9 cellular contexts compared by ENCODE assay signal in genomic region chr4:153207561-153207960, GRCh38. TPM values are rescaled to one million over a fixed set of nuclear protein-coding genes. Genes with fewer than 3 reads are reported as not detected.
DNase-seq lines count a peak whose midpoint lies in the region; ATAC-seq, FAIRE-seq and TF ChIP-seq lines count a peak whose summit lies in the region.
"Had no signal": no experiment of that assay in that cellular context is flagged by ENCODE, and none has a peak within 500 bp of the region (broad histone marks: within the 10 kb centered on the region; RNA-seq: fewer than 3 reads in every experiment).

No MANE protein-coding gene starts in this region.

- peak; percentile 37 for DNase-seq in HFFc6
- DNase-seq in K562 (ENCODE audit: extremely low read depth in 1 of 4, low spot score in 3 of 4), result peak; percentile 42 to 46 (median 44)
- peak; percentile 52 for DNase-seq in iPS-NIHi7 (ENCODE audit: extremely low spot score)
- DNase-seq in tibial artery, result no peak
- DNase-seq: activated CD4-positive, alpha-beta T cell treated with anti-CD3 and anti-CD28 coated beads, Interleukin-2, amount 50 U/mL, for 1 hour had no signal

- no peaks in the 10 kb centered on the region for H4K20me1 ChIP-seq in K562 (replicated peaks; ENCODE audit: control insufficient read depth, insufficient read depth, low read length)

- ATAC-seq in K562 (peak; percentile 89), HG02870 (IDR thresholded peaks at IDR 0.05; ENCODE audit: unreplicated experiment) (no peak), GM21529 (IDR thresholded peaks at IDR 0.05; ENCODE audit: unreplicated experiment) (no peak), GM21526 (IDR thresholded peaks at IDR 0.05; ENCODE audit: low FRiP score, unreplicated experiment) (no peak), GM19035 (IDR thresholded peaks at IDR 0.05; ENCODE audit: unreplicated experiment) (no peak)

- H3K27ac ChIP-seq in K562 (ENCODE audit: extremely low read depth, low read depth, low read length), result no peak overlapping the region
- H3K27ac ChIP-seq in tibial artery, result no peak overlapping the region

- H3K27ac Mint-ChIP-seq in HFFc6, result no peak overlapping the region

- H3K4me1 Mint-ChIP-seq in HFFc6 (ENCODE audit: low read depth), result peaks cover 15% of the 10 kb centered on the region

- H3K9me3 ChIP-seq in K562 (replicated peaks; ENCODE audit: control insufficient read depth, insufficient read depth, low read depth, low read length), result no peaks in the 10 kb centered on the region
- no peaks in the 10 kb centered on the region for H3K9me3 ChIP-seq in tibial artery

- no peaks in the 10 kb centered on the region; the same call in 1 of the 2 replicates for H3K27me3 Mint-ChIP-seq in HFFc6 (ENCODE audit: insufficient read depth)

- H3K27me3 ChIP-seq in K562 (ENCODE audit: control insufficient read depth in 2 of 2, insufficient read depth in 2 of 2, low read length in 2 of 2), result peaks cover 5 to 30% of the 10 kb centered on the region in 2 experiments; a peak in 4 of 5 replicates
- H3K27me3 ChIP-seq in tibial artery, result no peaks in the 10 kb centered on the region

- H3K4me2 ChIP-seq in K562 (ENCODE audit: insufficient read depth, low read length), result no peak overlapping the region

- no peaks in the 10 kb centered on the region for H3K79me2 ChIP-seq in K562 (ENCODE audit: control insufficient read depth, insufficient read depth, low read length)

- TF ChIP-seq EP300 in K562 (IDR thresholded peaks at IDR 0.05; ENCODE audit: low read length), result no peak

- TF ChIP-seq RAD21 in K562 (CRISPR knock-in tag; conservative IDR thresholded peaks at IDR 0.05 in 1 of 2, IDR thresholded peaks at IDR 0.05 in 1 of 2), result peak; percentile 17 to 46; a peak in 2 of 4 replicates

- H3K9ac ChIP-seq in K562 (ENCODE audit: insufficient read depth in 1 of 2, low read depth in 2 of 2, low read length in 2 of 2), result no peak overlapping the region

- H3K4me1 ChIP-seq in K562 (replicated peaks in 1 of 2; ENCODE audit: control insufficient read depth in 2 of 2, insufficient read depth in 2 of 2, low read length in 2 of 2), result peaks cover 5% of the 10 kb centered on the region in 2 experiments
- H3K4me1 ChIP-seq in tibial artery, result peaks cover 0 to 8% (median 0%) of the 10 kb centered on the region in 4 donors

- in situ Hi-C loops in K562 (cut with MboI), result no loop called here

- H3K36me3 ChIP-seq in K562 (ENCODE audit: control insufficient read depth, insufficient read depth, low read length) (no peaks in the 10 kb centered on the region), tibial artery (no peaks in the 10 kb centered on the region)

- no peaks in the 10 kb centered on the region for H3K9me3 Mint-ChIP-seq in HFFc6

- POLR2A ChIA-PET in K562 (lab: Yijun Ruan, JAX), result interaction anchor here (0.5 kb wide), 1 partner anchor 16 kb away, joined by 3 read pairs; no protein-coding TSS in a partner anchor

- TF ChIP-seq POLR2A in K562 (conservative IDR thresholded peaks at IDR 0.05), result no peak

- H3K4me3 ChIP-seq in K562 (no peak overlapping the region), tibial artery (no peak overlapping the region)

- FAIRE-seq in K562 (lab: Jason Lieb, UNC), result peak; percentile 75

- peak; percentile 80 for TF ChIP-seq CTCF in HFFc6 (IDR thresholded peaks at IDR 0.05)
- TF ChIP-seq CTCF in K562 (IDR thresholded peaks at IDR 0.05 in 2 of 3, conservative IDR thresholded peaks at IDR 0.05 in 1 of 3; ENCODE audit: insufficient read depth in 2 of 3, low read depth in 1 of 3, low read length in 3 of 3), result peak; percentile 55 to 70 (median 59)
- peak; percentile 51 to 54 for TF ChIP-seq CTCF in tibial artery (IDR thresholded peaks at IDR 0.05)

- no peak overlapping the region for H3K4me3 Mint-ChIP-seq in HFFc6

- no peaks in the 10 kb centered on the region for H3K36me3 Mint-ChIP-seq in HFFc6 (ENCODE audit: low read depth)

- H2AFZ ChIP-seq in K562 (ENCODE audit: low read depth, low read length), result no peak overlapping the region

- intact Hi-C loops in K562 (cut with micrococcal nuclease) (loop anchor here (1.0 to 5.0 kb wide), 2 partner anchors 64 to 110 kb away; no protein-coding TSS in a partner anchor), tibial artery (cut with DNase I; ENCODE audit: low total_unique reads) (loop anchor here (5.0 kb wide), 1 partner anchor 110 kb away; no protein-coding TSS in a partner anchor)

- CTCF ChIA-PET in K562 (lab: Yijun Ruan, JAX; ENCODE audit: low intra/inter-chr PET ratio), result no interaction called here

- no TSS peak for BruUV-seq in K562 (replicated peaks; lab: Mats Ljungman, UMichigan)

- H3K9me1 ChIP-seq in K562 (ENCODE audit: control insufficient read depth, insufficient read depth, low read length), result no peaks in the 10 kb centered on the region

- 1% methylated on average over 7 of the region's 7 CpGs for WGBS in K562 (ENCODE audit: insufficient coverage, low coverage, missing lambda C conversion rate)

TF ChIP-seq in K562, 482 proteins besides CTCF, POLR2A, EP300 and RAD21:
- no peak for TF ChIP-seq PTBP1 (IDR thresholded peaks at IDR 0.05; ENCODE audit: low read depth, low read length)
- no peak for TF ChIP-seq ZNF316 (IDR thresholded peaks at IDR 0.05)
- no peak for TF ChIP-seq MYNN (IDR thresholded peaks at IDR 0.05)
- TF ChIP-seq MYNN (CRISPR knock-in tag; IDR thresholded peaks at IDR 0.05), result no peak
- 0 out of 4 replicates have a peak, but pooled peaks of 1 of the 2 experiments have one; percentile 18 for TF ChIP-seq RCOR1 (IDR thresholded peaks at IDR 0.05; ENCODE audit: borderline replicate concordance in 1 of 2, low read depth in 2 of 2, low read length in 2 of 2)
- TF ChIP-seq SMC3 (conservative IDR thresholded peaks at IDR 0.05; ENCODE audit: insufficient read depth, low read depth, low read length), result peak; percentile 44; the same call in 1 of the 2 replicates
- TF ChIP-seq IRF9 (tag; IDR thresholded peaks at IDR 0.05), result no peak
- no peak for TF ChIP-seq MECOM (CRISPR knock-in tag; IDR thresholded peaks at IDR 0.05)

RNA-seq across cellular contexts. Expression of gene TRIM2, which starts 3.3 kb away (rescaled TPM):
- total RNA-seq in HFFc6 (2021; fragmentation: NEBNext Ultra II Directional; extraction: Animal tissue kit (Norgen Biotek cat#: 25700)), result 10 to 100 TPM; 32.3 to 39.6 (median 34.9) TPM
- 0.56 TPM in 2 replicates for total RNA-seq in K562 (2011; cell fraction: chromatin; rRNA removed; ENCODE audit: low replicate concordance)
- 0.50 and 0.66 TPM in 2 replicates for total RNA-seq in K562 (2011; cell fraction: nucleolus; rRNA removed)
- 0.69 TPM in 1 of 2 replicates, not detected in the other for total RNA-seq in K562 (2011; cell fraction: nucleoplasm; rRNA removed)
- 0.12 and 0.41 TPM in 2 replicates for total RNA-seq in K562 (2014; rRNA removed)
- total RNA-seq in K562 (2014; rRNA removed; fragmentation: Illumina TruSeq; extraction: Trizol), result 0.10 and 0.18 TPM in 2 replicates
- total RNA-seq in K562 (2015; rRNA removed; fragmentation: Illumina TruSeq; extraction: Trizol), result 0.04 TPM in 2 replicates
- 0.09 and 0.16 TPM in 2 replicates for total RNA-seq in K562 (2021)
- 0.11 and 0.17 TPM in 2 replicates for polyA plus RNA-seq in K562 (2011; rRNA removed)
- 0.03 and 0.25 TPM in 2 replicates for polyA plus RNA-seq in K562 (2011; cell fraction: cytosol; rRNA removed)
- polyA plus RNA-seq in K562 (2011; cell fraction: nucleus; rRNA removed), result 0.39 and 0.46 TPM in 2 replicates
- 0.14 and 0.53 TPM in 2 replicates for polyA plus RNA-seq in K562 (2012)
- polyA plus RNA-seq in K562 (2014; fragmentation: Illumina TruSeq; extraction: Trizol), result 0.03 and 0.27 TPM in 2 replicates
- under 1 TPM; 0.01 TPM for polyA plus RNA-seq in K562 (2014; fragmentation: Nextera tagmentation; extraction: Ambion mirVana)
- polyA plus RNA-seq in K562 (2014; rRNA removed), result 1.0 TPM in 1 of 2 replicates, not detected in the other
- 0.21 and 0.46 TPM in 2 replicates for polyA minus RNA-seq in K562 (2011; rRNA and poly(A)+ RNA removed)
- not detected in 2 replicates for polyA minus RNA-seq in K562 (2011; cell fraction: cytosol; rRNA and poly(A)+ RNA removed)
- polyA minus RNA-seq in K562 (2011; cell fraction: nucleus; rRNA and poly(A)+ RNA removed), result 0.13 and 0.33 TPM in 2 replicates

Comparison
In these comparisons a context has a peak if more than half of its experiments do, and no peak if none do; other contexts are left out.
1. DNase-seq: peak in HFFc6 (single experiment), K562 (4 of 4) and iPS-NIHi7 (single experiment); none in tibial artery (0 of 2).
2. RNA of gene TRIM2, which starts 3.3 kb away (total RNA-seq): 32.3 to 39.6 TPM in HFFc6; 0.04 to 0.69 TPM in K562; every median in the first group is over 10 times any median in the second.
3. Peak in every context shown above with its lines, with median percentiles within 50 percentile points of each other: CTCF ChIP-seq.